ENCODE assay signal across 11 cellular contexts in genomic region chr10:50397312-50398140, GRCh38.
DNase-seq lines count a peak whose midpoint lies in the region; ATAC-seq, FAIRE-seq and TF ChIP-seq lines count a peak whose summit lies in the region.
"Had no signal": no experiment of that assay in that cellular context is flagged by ENCODE, and none has a peak within 500 bp of the region (broad histone marks: within the 10 kb centered on the region; RNA-seq: fewer than 3 reads in every experiment).

No MANE protein-coding gene starts in this region.

- H3K27me3 ChIP-seq in keratinocyte (ENCODE audit: control insufficient read depth, extremely low read depth, insufficient read depth, low read length) = no peaks in the 10 kb centered on the region
- H3K27me3 ChIP-seq: SJCRH30 had no signal

- FAIRE-seq in keratinocyte (lab: Jason Lieb, UNC) = no peak

- H3K4me3 ChIP-seq in keratinocyte (ENCODE audit: control insufficient read depth in 2 of 3, extremely low read depth in 1 of 3, insufficient read depth in 2 of 3, low read depth in 1 of 3, low read length in 3 of 3) = no peak overlapping the region
- H3K4me3 ChIP-seq: SJCRH30 had no signal

- H3K4me1 ChIP-seq in keratinocyte (ENCODE audit: control insufficient read depth, extremely low read depth, insufficient read depth, low read length) = peaks cover 47% of the 10 kb centered on the region
- H3K4me1 ChIP-seq: SJCRH30 had no signal

- TF ChIP-seq CTCF in keratinocyte (optimal IDR thresholded peaks at IDR 0.05 in 1 of 3, IDR thresholded peaks at IDR 0.05 in 1 of 3, conservative IDR thresholded peaks at IDR 0.05 in 1 of 3; ENCODE audit: extremely low read depth in 1 of 3, insufficient read depth in 2 of 3, low read length in 3 of 3) = no peak

- peak; percentile 30 for ATAC-seq in GM18519 (IDR thresholded peaks at IDR 0.05; ENCODE audit: low FRiP score, unreplicated experiment)
- ATAC-seq in GM21529 (IDR thresholded peaks at IDR 0.05; ENCODE audit: unreplicated experiment) = peak; percentile 50
- peak; percentile 16 for ATAC-seq in HG03469 (IDR thresholded peaks at IDR 0.05; ENCODE audit: unreplicated experiment)
- ATAC-seq: naive thymus-derived CD8-positive, alpha-beta T cell had no signal

- H3K9ac ChIP-seq in keratinocyte (ENCODE audit: control insufficient read depth, extremely low read depth, insufficient read depth, low read length) = no peak overlapping the region

- H4K20me1 ChIP-seq in keratinocyte (ENCODE audit: control insufficient read depth, extremely low read depth, insufficient read depth, low read length) = peaks cover 5% of the 10 kb centered on the region

- H3K4me2 ChIP-seq in keratinocyte (ENCODE audit: control insufficient read depth, extremely low read depth, insufficient read depth, low read depth, low read length) = peak overlapping the region; percentile 24

- H3K9me3 ChIP-seq in keratinocyte (ENCODE audit: control insufficient read depth, low read depth, low read length) = no peaks in the 10 kb centered on the region
- H3K9me3 ChIP-seq: SJCRH30 had no signal

- dilution Hi-C loops in keratinocyte (cut with MboI; ENCODE audit: extremely low pct_ligation_motif_present, low sequenced_read_pairs) = no loop called here

- peaks cover 2% of the 10 kb centered on the region for H3K9me1 ChIP-seq in keratinocyte (ENCODE audit: control insufficient read depth, extremely low read depth, insufficient read depth, low read length)

- H3K36me3 ChIP-seq in keratinocyte (ENCODE audit: control insufficient read depth in 2 of 2, extremely low read depth in 1 of 2, insufficient read depth in 2 of 2, low read length in 2 of 2) = no peaks in the 10 kb centered on the region
- H3K36me3 ChIP-seq: SJCRH30 had no signal

- H2AFZ ChIP-seq in keratinocyte (ENCODE audit: control insufficient read depth, low read length) = no peak overlapping the region

- peaks cover 32% of the 10 kb centered on the region for H3K79me2 ChIP-seq in keratinocyte (ENCODE audit: control insufficient read depth, insufficient read depth, low read length)

- H3K27ac ChIP-seq in keratinocyte (ENCODE audit: control insufficient read depth, insufficient read depth, low read length) = no peak overlapping the region
- H3K27ac ChIP-seq: SJCRH30 had no signal

- DNase-seq in keratinocyte (ENCODE audit: low read depth, low spot score) = no peak
- no peak for DNase-seq in effector CD8-positive, alpha-beta T cell (lab: John Stamatoyannopoulos, UW)
- DNase-seq in effector CD4-positive, alpha-beta T cell = no peak
- no peak for DNase-seq in ureter (ENCODE audit: low spot score)
- DNase-seq in GDM1 (lab: John Stamatoyannopoulos, UW) = no peak
- DNase-seq: activated naive CD8-positive, alpha-beta T cell treated with anti-CD3 and anti-CD28 coated beads, Interleukin-2, amount 10 ng/mL, durations not matched to agents 7 days and 5 days; naive thymus-derived CD8-positive, alpha-beta T cell; SJCRH30 had no signal
